25 cellular contexts compared by ENCODE assay signal in genomic region chr9:120267929-120268328, GRCh38.
"Had no signal": no experiment of that assay in that cellular context is flagged by ENCODE, and none has a peak within 500 bp of the region (broad histone marks: within the 10 kb centered on the region; RNA-seq: fewer than 3 reads in every experiment).

No MANE protein-coding gene starts in this region.

- H3K9ac ChIP-seq: parathyroid adenoma had no signal

- H3K9me3 ChIP-seq: esophagus squamous epithelium, psoas muscle, testis, transverse colon had no signal

- H3K79me2 ChIP-seq: parathyroid adenoma had no signal

- H3K27ac ChIP-seq: ascending aorta, esophagus squamous epithelium, gastroesophageal sphincter, parathyroid adenoma, psoas muscle, spleen, testis, transverse colon, VCaP had no signal

- H3K4me3 ChIP-seq: ascending aorta, esophagus squamous epithelium, gastroesophageal sphincter, psoas muscle, spleen, testis, transverse colon had no signal

- H3K36me3 ChIP-seq: ascending aorta, esophagus squamous epithelium, gastroesophageal sphincter, spleen, transverse colon had no signal

- ATAC-seq: activated CD4-positive, CD25-positive, alpha-beta regulatory T cell treated with anti-CD3 and anti-CD28 coated beads, Interleukin-2, amount 50 U/mL, for 24 hours; gastroesophageal sphincter; naive thymus-derived CD8-positive, alpha-beta T cell; psoas muscle; right cardiac atrium had no signal

- H2AFZ ChIP-seq: parathyroid adenoma had no signal

- H3K27me3 ChIP-seq: ascending aorta, esophagus squamous epithelium, gastroesophageal sphincter, spleen, testis, transverse colon had no signal

- H3K4me1 ChIP-seq: ascending aorta, esophagus squamous epithelium, gastroesophageal sphincter, parathyroid adenoma, spleen, testis, transverse colon had no signal

- DNase-seq: activated CD4-positive, alpha-beta T cell treated with anti-CD3 and anti-CD28 coated beads for 48 hours; activated CD4-positive, alpha-beta T cell treated with anti-CD3 and anti-CD28 coated beads, Interleukin-2, amount 50 U/mL, for 48 hours; activated CD8-positive, alpha-beta memory T cell treated with anti-CD3 and anti-CD28 coated beads for 24 hours; activated effector memory CD4-positive, alpha-beta T cell treated with anti-CD3 and anti-CD28 coated beads, Interleukin-2, amount 50 U/mL, for 16 hours; activated naive CD4-positive, alpha-beta T cell treated with anti-CD3 and anti-CD28 coated beads for 36 hours; activated naive CD8-positive, alpha-beta T cell treated with anti-CD3 and anti-CD28 coated beads for 36 hours; activated T-cell treated with anti-CD3 and anti-CD28 coated beads, Interleukin-2, amount 50 U/mL, for 1 hour; cortex of kidney; esophagus squamous epithelium; hippocampal formation; midbrain; naive thymus-derived CD8-positive, alpha-beta T cell; psoas muscle; right cardiac atrium; spleen; stimulated activated CD4-positive, alpha-beta T cell treated with anti-CD3 and anti-CD28 coated beads, Interleukin-2, amount 100 ng/mL, for 48 hours; stimulated activated naive CD4-positive, alpha-beta T cell treated with Interleukin-2 at 50 U/mL for 16 hours; T-helper 1 cell; testis; transverse colon had no signal
